ENCODE assay signal across 8 cellular contexts in the genomic region with DNA sequence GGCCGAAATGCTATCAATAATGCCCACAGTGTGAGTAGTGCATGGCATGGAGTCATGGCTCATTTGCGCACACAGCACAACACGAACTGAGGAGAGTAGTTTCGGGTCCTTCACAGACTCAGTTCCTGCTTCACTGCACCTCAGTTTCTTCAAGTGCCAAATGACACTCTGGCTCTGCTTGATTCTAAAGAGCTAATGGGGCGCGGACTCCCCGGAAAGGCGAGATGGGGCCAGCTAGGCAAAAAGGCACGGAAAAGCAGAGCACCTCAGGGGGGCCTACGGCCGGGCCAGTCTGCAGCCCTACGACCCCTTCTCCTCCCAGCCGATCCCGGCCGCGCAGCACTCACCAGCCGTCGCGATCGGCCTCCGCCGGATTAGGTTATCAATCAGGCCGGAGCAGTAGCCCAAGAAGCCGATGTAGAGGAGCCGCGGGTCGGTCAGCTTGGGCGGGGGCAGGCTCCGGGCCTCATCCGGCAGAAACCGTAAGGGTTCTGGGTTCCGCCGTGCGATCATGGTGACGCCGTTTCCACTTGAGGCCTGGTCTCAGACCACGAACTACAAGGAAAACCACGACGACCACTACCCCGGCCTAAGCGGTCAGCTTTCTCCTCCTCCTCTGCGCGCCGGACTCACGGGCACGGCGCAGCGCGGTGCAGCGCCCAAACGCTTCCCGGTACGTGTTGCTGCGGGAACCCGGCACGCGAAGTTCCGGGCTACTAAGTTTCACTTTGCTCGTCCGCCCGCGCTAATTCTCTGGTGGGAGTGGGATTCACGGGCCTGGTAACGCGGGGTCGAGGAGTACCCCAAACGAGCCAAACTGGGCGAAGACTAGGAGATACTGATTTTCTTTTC. TPM values are rescaled to one million over a fixed set of nuclear protein-coding genes. Genes with fewer than 3 reads are reported as not detected.
DNase-seq lines count a peak whose midpoint lies in the region; TF ChIP-seq lines count a peak whose summit lies in the region.

A gene (minus strand): TSS at position 631 of the 852 bp plus-strand sequence. CDS start 118 bp downstream, at position 513.

- no peaks in the 10 kb centered on the region for H3K9me3 Mint-ChIP-seq in neural progenitor cell

- H3K36me3 ChIP-seq in GM23248 (ENCODE audit: low read depth): no peaks in the 10 kb centered on the region
- peaks cover 19% of the 10 kb centered on the region; the same call in 1 of the 2 replicates for H3K36me3 ChIP-seq in SJCRH30
- no peaks in the 10 kb centered on the region for H3K36me3 ChIP-seq in neural progenitor cell
- H3K36me3 ChIP-seq in stomach smooth muscle (ENCODE audit: control insufficient read depth in 2 of 2, insufficient read depth in 2 of 2, low read length in 2 of 2): no peaks in the 10 kb centered on the region

- no peaks in the 10 kb centered on the region for H3K9me2 ChIP-seq in GM23248 (ENCODE audit: insufficient read depth)

- peak within 1 kb of the TSS; percentile 94 for H3K4me3 Mint-ChIP-seq in neural progenitor cell

- peak within 1 kb of the TSS; percentile 92 for H3K27ac Mint-ChIP-seq in neural progenitor cell

- no peaks in the 10 kb centered on the region for H3K27me3 Mint-ChIP-seq in neural progenitor cell (ENCODE audit: insufficient read depth, low read depth)

- peaks cover 56% of the 10 kb centered on the region for H3K79me2 ChIP-seq in GM23248 (ENCODE audit: insufficient read depth)
- peaks cover 52% of the 10 kb centered on the region for H3K79me2 ChIP-seq in neural progenitor cell (ENCODE audit: low read depth)

- H3K27ac ChIP-seq in GM23248 (peak within 1 kb of the TSS; percentile 71), SJCRH30 (peak within 1 kb of the TSS; percentile 63), neural progenitor cell (peak within 1 kb of the TSS; percentile 77), stomach smooth muscle (ENCODE audit: low read length) (peak within 1 kb of the TSS; percentile 85)

- H3K27me3 ChIP-seq in GM23248 (replicated peaks; ENCODE audit: insufficient read depth) (no peaks in the 10 kb centered on the region), SJCRH30 (no peaks in the 10 kb centered on the region), neural progenitor cell (no peaks in the 10 kb centered on the region), stomach smooth muscle (ENCODE audit: control insufficient read depth in 1 of 2, insufficient read depth in 2 of 2, low read length in 2 of 2) (no peaks in the 10 kb centered on the region)

- H3K4me3 ChIP-seq in GM23248 (peak within 1 kb of the TSS; percentile 92), SJCRH30 (peak within 1 kb of the TSS; percentile 81), neural progenitor cell (peak within 1 kb of the TSS; percentile 57), stomach smooth muscle (ENCODE audit: low read length in 2 of 2) (peak within 1 kb of the TSS; percentile 86 to 98)

- H3F3A ChIP-seq in GM23248 (ENCODE audit: insufficient read depth) (no peaks in the 10 kb centered on the region), neural progenitor cell (ENCODE audit: low read depth) (no peaks in the 10 kb centered on the region)

- DNase-seq in EH (ENCODE audit: low read depth) (peak; percentile 81), GM23248 (peak; percentile 93), LHCN-M2 (ENCODE audit: low read depth) (peak; percentile 80), SJCRH30 (peak; percentile 82 to 86), foreskin melanocyte (peak; percentile 76), neural progenitor cell (ENCODE audit: low spot score) (peak; percentile 84)
- peak; percentile 10 to 60 (median 38) for DNase-seq in activated naive CD4-positive, alpha-beta T cell (lab: John Stamatoyannopoulos, UW)

- peak within 1 kb of the TSS; percentile 94 for H3K9ac ChIP-seq in GM23248
- peak within 1 kb of the TSS; percentile 81 for H3K9ac ChIP-seq in neural progenitor cell
- H3K9ac ChIP-seq in stomach smooth muscle (ENCODE audit: low read length in 2 of 2): peak within 1 kb of the TSS; percentile 80 to 97

- in situ Hi-C loops in GM23248 (cut with MboI): no loop called here

- H4K20me1 ChIP-seq in GM23248 (ENCODE audit: insufficient read depth) (no peaks in the 10 kb centered on the region), neural progenitor cell (ENCODE audit: low read depth) (peaks cover 22% of the 10 kb centered on the region)

- H3K4me2 ChIP-seq in GM23248 (ENCODE audit: unreplicated experiment) (peak within 1 kb of the TSS; percentile 84), neural progenitor cell (peak within 1 kb of the TSS; percentile 75)

- no peaks in the 10 kb centered on the region for H3K9me3 ChIP-seq in GM23248 (ENCODE audit: low read depth)
- H3K9me3 ChIP-seq in SJCRH30 (replicated peaks): no peaks in the 10 kb centered on the region
- no peaks in the 10 kb centered on the region for H3K9me3 ChIP-seq in neural progenitor cell (ENCODE audit: low read depth)
- H3K9me3 ChIP-seq in stomach smooth muscle (ENCODE audit: control insufficient read depth in 2 of 2, low read length in 2 of 2): no peaks in the 10 kb centered on the region

- peak; percentile 6 for TF ChIP-seq CTCF in neural progenitor cell (IDR thresholded peaks at IDR 0.05)

- peaks cover 18% of the 10 kb centered on the region for H3K4me1 Mint-ChIP-seq in neural progenitor cell

- H3K36me3 Mint-ChIP-seq in neural progenitor cell: peaks cover 3% of the 10 kb centered on the region

- H2AFZ ChIP-seq in GM23248 (peak within 1 kb of the TSS; percentile 97), neural progenitor cell (replicated peaks) (peak within 1 kb of the TSS; percentile 83)

- WGBS in GM23248 (ENCODE audit: low coverage in 1 of 2, low lambda C conversion rate in 2 of 2, missing lambda C conversion rate in 2 of 2), 2 experiments: 0 to 1% methylated on average over 63 to 68 of the region's 68 CpGs

- H3K4me1 ChIP-seq in GM23248 (ENCODE audit: insufficient read depth) (peaks cover 14% of the 10 kb centered on the region), SJCRH30 (no peaks in the 10 kb centered on the region), neural progenitor cell (peaks cover 3% of the 10 kb centered on the region), stomach smooth muscle (ENCODE audit: control insufficient read depth, insufficient read depth, low read length) (peaks cover 25% of the 10 kb centered on the region)

RNA-seq across cellular contexts. Expression of the gene that starts here (rescaled TPM):
- 69.0 and 86.6 TPM in 2 replicates for total RNA-seq in GM23248 (2014; rRNA removed; shearing (Covaris generic))
- polyA plus RNA-seq in GM23248 (2016; fragmentation: Nextera tagmentation; extraction: Ambion mirVana): 462 and 471 TPM in 2 replicates
- total RNA-seq in LHCN-M2 (2014; rRNA removed) (83.7 and 96.5 TPM in 2 replicates), neural progenitor cell (ENCODE audit: low replicate concordance) (36.7 and 89.5 TPM in 2 replicates)
- polyA plus RNA-seq in LHCN-M2 (2012): 538 TPM
- 127 and 135 TPM in 2 replicates for total RNA-seq in SJCRH30 (2014; rRNA removed; shearing (Covaris generic))

Comparison
In these comparisons a context has a peak if more than half of its experiments do, and no peak if none do; other contexts are left out.
1. Peak in every context shown above with its lines: DNase-seq, H3K4me3 ChIP-seq and H3K27ac ChIP-seq.
2. DNase-seq: peak in every context shown above with its lines; median percentile 93 in GM23248; 84 in SJCRH30; 84 in neural progenitor cell; 81 in EH; 80 in LHCN-M2; 76 in foreskin melanocyte; 38 in activated naive CD4-positive, alpha-beta T cell.